9 cellular contexts compared by ENCODE assay signal in the genomic region with DNA sequence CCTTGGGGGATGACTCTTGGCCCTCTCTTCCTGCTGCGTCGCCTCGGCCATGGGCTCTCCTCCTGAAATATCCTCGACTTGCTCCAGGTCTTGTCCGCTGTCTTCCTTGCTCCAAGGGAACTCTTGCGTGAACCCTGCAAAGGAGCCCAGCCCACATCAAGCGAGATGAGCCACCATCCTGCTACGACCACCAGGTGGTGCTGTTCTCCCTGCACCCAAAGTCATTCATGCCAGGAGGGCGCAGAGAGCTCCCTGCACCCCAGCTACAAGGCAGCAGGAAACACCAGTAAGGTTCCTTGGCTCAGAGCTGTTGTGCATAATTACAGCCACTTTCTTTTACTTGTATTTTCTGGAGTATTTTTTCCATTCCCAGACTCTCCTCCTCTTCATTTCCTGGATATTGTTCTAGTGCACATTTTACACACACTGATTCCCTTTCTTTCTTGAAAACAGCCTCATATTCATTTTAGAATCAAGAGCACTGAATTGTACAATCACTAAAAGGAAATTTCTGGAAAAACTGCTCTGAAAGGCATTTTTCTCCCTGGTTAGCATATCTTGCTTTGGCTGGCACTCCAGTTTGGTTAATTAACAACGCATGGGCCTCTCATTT.
DNase-seq lines count a peak whose midpoint lies in the region; ATAC-seq, FAIRE-seq and TF ChIP-seq lines count a peak whose summit lies in the region.
"Had no signal": no experiment of that assay in that cellular context is flagged by ENCODE, and none has a peak within 500 bp of the region (broad histone marks: within the 10 kb centered on the region; RNA-seq: fewer than 3 reads in every experiment).

No MANE protein-coding gene starts in this region.

- no peak overlapping the region for H3K4me3 ChIP-seq in OCI-LY3 (ENCODE audit: low read length)
- H3K4me3 ChIP-seq in astrocyte (ENCODE audit: insufficient read depth, low read depth, low read length): no peak overlapping the region

- no peaks in the 10 kb centered on the region for H4K20me1 ChIP-seq in OCI-LY3 (ENCODE audit: insufficient read depth, low read length)
- no peaks in the 10 kb centered on the region for H4K20me1 ChIP-seq in astrocyte (ENCODE audit: insufficient read depth, low read length)

- H2AFZ ChIP-seq in OCI-LY3 (ENCODE audit: low read depth, low read length): no peak overlapping the region
- no peak overlapping the region for H2AFZ ChIP-seq in astrocyte (ENCODE audit: low read depth, low read length)

- no peak overlapping the region for H3K27ac Mint-ChIP-seq in astrocyte (ENCODE audit: unreplicated experiment)
- H3K27ac Mint-ChIP-seq: CD8-positive, alpha-beta memory T cell had no signal

- H3K27me3 ChIP-seq in OCI-LY3 (ENCODE audit: low read depth, low read length) (peaks cover 11% of the 10 kb centered on the region; the same call in 1 of the 2 replicates), astrocyte (ENCODE audit: insufficient read depth, low read length) (peaks cover 2% of the 10 kb centered on the region)

- peaks cover 7% of the 10 kb centered on the region for H3K27me3 Mint-ChIP-seq in astrocyte (ENCODE audit: low read depth, unreplicated experiment)
- H3K27me3 Mint-ChIP-seq: CD8-positive, alpha-beta memory T cell had no signal

- H3K27ac ChIP-seq in OCI-LY3 (ENCODE audit: low read length) (no peak overlapping the region), astrocyte (ENCODE audit: low read depth, low read length) (no peak overlapping the region)

- H3K4me3 Mint-ChIP-seq in astrocyte (ENCODE audit: unreplicated experiment): no peak overlapping the region
- H3K4me3 Mint-ChIP-seq: CD8-positive, alpha-beta memory T cell had no signal

- H3K9ac ChIP-seq in OCI-LY3 (ENCODE audit: low read length): no peak overlapping the region
- no peak overlapping the region for H3K9ac ChIP-seq in astrocyte (ENCODE audit: low read length)

- peaks cover 3% of the 10 kb centered on the region for H3K9me3 Mint-ChIP-seq in astrocyte (ENCODE audit: unreplicated experiment)
- H3K9me3 Mint-ChIP-seq: CD8-positive, alpha-beta memory T cell had no signal

- ATAC-seq in GM21528 (IDR thresholded peaks at IDR 0.05; ENCODE audit: low FRiP score, unreplicated experiment): peak; percentile 97

- TF ChIP-seq CTCF in OCI-LY3 (IDR thresholded peaks at IDR 0.05; ENCODE audit: low read depth, low read length) (peak; percentile 83), astrocyte (IDR thresholded peaks at IDR 0.05; ENCODE audit: insufficient read depth, low read depth, low read length) (peak; percentile 74)

- H3K79me2 ChIP-seq in OCI-LY3 (ENCODE audit: low read length) (no peaks in the 10 kb centered on the region), astrocyte (ENCODE audit: insufficient read depth, low read length) (no peaks in the 10 kb centered on the region)

- peaks cover 16% of the 10 kb centered on the region for H3K4me1 Mint-ChIP-seq in astrocyte (ENCODE audit: low read depth, unreplicated experiment)
- H3K4me1 Mint-ChIP-seq: CD8-positive, alpha-beta memory T cell had no signal

- H3K4me2 ChIP-seq in OCI-LY3 (ENCODE audit: low read length) (no peak overlapping the region), astrocyte (ENCODE audit: low read length) (no peak overlapping the region)

- H3K4me1 ChIP-seq in OCI-LY3 (ENCODE audit: low read length) (no peaks in the 10 kb centered on the region), astrocyte (ENCODE audit: insufficient read depth, low read length) (no peaks in the 10 kb centered on the region)

- DNase-seq in NCI-H524 (lab: John Stamatoyannopoulos, UW) (peak; percentile 41 to 60), NCI-H524 treated with DMSO at 0.1 percent for 48 hours (lab: John Stamatoyannopoulos, UW) (no peak), HT1080 (ENCODE audit: low read depth) (peak; percentile 70), astrocyte (ENCODE audit: low read depth) (peak; percentile 9), iPS DF 4.7 (ENCODE audit: extremely low read depth, low spot score) (peak; percentile 90)
- peak; percentile 24 to 54 for DNase-seq in stimulated activated CD4-positive, alpha-beta T cell treated with anti-CD3 and anti-CD28 coated beads, Interleukin-2, amount 100 ng/mL, for 24 hours

- FAIRE-seq in astrocyte (lab: Jason Lieb, UNC): no peak

- no peaks in the 10 kb centered on the region for H3K9me3 ChIP-seq in OCI-LY3 (ENCODE audit: insufficient read depth, low read length)
- no peaks in the 10 kb centered on the region for H3K9me3 ChIP-seq in astrocyte (ENCODE audit: insufficient read depth, low read depth, low read length)

- H3K36me3 ChIP-seq in OCI-LY3 (replicated peaks; ENCODE audit: low read depth, low read length) (no peaks in the 10 kb centered on the region), astrocyte (ENCODE audit: insufficient read depth, low read length) (no peaks in the 10 kb centered on the region)

- H3K36me3 Mint-ChIP-seq in astrocyte (ENCODE audit: low read depth, unreplicated experiment): no peaks in the 10 kb centered on the region
- H3K36me3 Mint-ChIP-seq: CD8-positive, alpha-beta memory T cell had no signal
